17 cellular contexts compared by ENCODE assay signal in the genomic region with DNA sequence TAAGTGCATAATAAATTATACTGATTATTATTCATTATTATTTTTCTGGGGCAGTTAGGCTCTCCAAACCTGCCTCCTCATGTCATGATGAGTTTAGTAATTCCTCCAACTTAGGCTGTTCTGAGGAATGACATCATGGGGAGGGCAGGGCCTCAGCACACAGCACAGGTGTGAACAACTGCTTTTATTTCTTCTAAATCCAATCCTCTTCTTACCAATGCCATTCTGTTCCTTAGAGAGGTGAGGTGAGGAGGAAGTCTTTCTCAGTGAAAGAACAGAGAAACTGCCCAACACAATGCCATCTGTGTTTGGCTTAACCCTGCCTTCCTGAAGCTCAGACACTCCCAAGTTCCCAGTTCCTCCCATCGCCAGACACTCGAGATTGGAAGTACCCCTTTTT. TPM values are rescaled to one million over a fixed set of nuclear protein-coding genes. Genes with fewer than 3 reads are reported as not detected.
DNase-seq lines count a peak whose midpoint lies in the region; ATAC-seq and TF ChIP-seq lines count a peak whose summit lies in the region.
"Had no signal": no experiment of that assay in that cellular context is flagged by ENCODE, and none has a peak within 500 bp of the region (broad histone marks: within the 10 kb centered on the region; RNA-seq: fewer than 3 reads in every experiment).

No MANE protein-coding gene starts in this region.

- no peaks in the 10 kb centered on the region for H3K9me3 Mint-ChIP-seq in activated naive CD8-positive, alpha-beta T cell (ENCODE audit: low read depth)
- H3K9me3 Mint-ChIP-seq in activated naive CD8-positive, alpha-beta T cell treated with anti-CD3 and anti-CD28 coated beads for 36 hours: no peaks in the 10 kb centered on the region
- H3K9me3 Mint-ChIP-seq in nephron: no peaks in the 10 kb centered on the region

- H3K27me3 Mint-ChIP-seq in activated naive CD8-positive, alpha-beta T cell: no peaks in the 10 kb centered on the region
- no peaks in the 10 kb centered on the region for H3K27me3 Mint-ChIP-seq in activated naive CD8-positive, alpha-beta T cell treated with anti-CD3 and anti-CD28 coated beads for 36 hours
- no peaks in the 10 kb centered on the region for H3K27me3 Mint-ChIP-seq in nephron (ENCODE audit: low read depth)

- 3 to 4% methylated on average over 2 of the region's 2 CpGs for WGBS in tibial nerve, 2 donors

- no peak for ATAC-seq in GM19463 (IDR thresholded peaks at IDR 0.05; ENCODE audit: unreplicated experiment)

- peak overlapping the region in 3 of 4 donors; percentile 38 to 80 (median 77) for H3K27ac ChIP-seq in tibial nerve

- H3K4me1 Mint-ChIP-seq in activated naive CD8-positive, alpha-beta T cell (ENCODE audit: low read depth): peaks cover 16% of the 10 kb centered on the region
- peaks cover 10% of the 10 kb centered on the region for H3K4me1 Mint-ChIP-seq in activated naive CD8-positive, alpha-beta T cell treated with anti-CD3 and anti-CD28 coated beads for 36 hours
- H3K4me1 Mint-ChIP-seq in nephron: peaks cover 44% of the 10 kb centered on the region

- no peak overlapping the region for H3K4me3 ChIP-seq in epithelial cell of esophagus (ENCODE audit: low read length)
- H3K4me3 ChIP-seq in tibial nerve: no peak overlapping the region
- H3K4me3 ChIP-seq: GM23248 had no signal

- no peak for DNase-seq in activated naive CD8-positive, alpha-beta T cell treated with anti-CD3 and anti-CD28 coated beads for 36 hours
- DNase-seq in epithelial cell of esophagus (ENCODE audit: low read depth) (peak; percentile 65), tibial nerve (ENCODE audit: low spot score in 2 of 2) (no peak), NOMO-1 treated with dmso at 0.1 percent for 144 hours (lab: John Stamatoyannopoulos, UW; ENCODE audit: unreplicated experiment) (no peak), NOMO-1 treated with DMSO at 0.1 percent for 48 hours (lab: John Stamatoyannopoulos, UW; ENCODE audit: unreplicated experiment) (no peak)
- DNase-seq: 8988T; activated CD4-positive, alpha-beta T cell treated with anti-CD3 and anti-CD28 coated beads, Interleukin-2, amount 50 U/mL, for 48 hours; GM23248; KBM-7; NCI-H146; NCI-H524; stimulated activated CD4-positive, alpha-beta T cell treated with anti-CD3 and anti-CD28 coated beads, Interleukin-4, amount 100 ng/mL, for 4 hours; stimulated activated naive CD4-positive, alpha-beta T cell treated with Interleukin-2 at 50 U/mL for 16 hours; T-helper 2 cell had no signal

- peak overlapping the region; percentile 34 for H3K27ac Mint-ChIP-seq in activated naive CD8-positive, alpha-beta T cell
- H3K27ac Mint-ChIP-seq in activated naive CD8-positive, alpha-beta T cell treated with anti-CD3 and anti-CD28 coated beads for 36 hours: no peak overlapping the region
- H3K27ac Mint-ChIP-seq in nephron: peak overlapping the region; percentile 91 to 98 (median 92)

- no peaks in the 10 kb centered on the region for H3K27me3 ChIP-seq in tibial nerve

- TF ChIP-seq EP300 in tibial nerve (IDR thresholded peaks at IDR 0.05): no peak

- H3K9me3 ChIP-seq in tibial nerve: no peaks in the 10 kb centered on the region

- no peaks in the 10 kb centered on the region for H3K36me3 Mint-ChIP-seq in activated naive CD8-positive, alpha-beta T cell
- no peaks in the 10 kb centered on the region for H3K36me3 Mint-ChIP-seq in activated naive CD8-positive, alpha-beta T cell treated with anti-CD3 and anti-CD28 coated beads for 36 hours
- peaks cover 46% of the 10 kb centered on the region for H3K36me3 Mint-ChIP-seq in nephron (ENCODE audit: low read depth)

- no peak for TF ChIP-seq POLR2A in tibial nerve (IDR thresholded peaks at IDR 0.05)

- H3K4me3 Mint-ChIP-seq in activated naive CD8-positive, alpha-beta T cell: no peak overlapping the region
- no peak overlapping the region for H3K4me3 Mint-ChIP-seq in activated naive CD8-positive, alpha-beta T cell treated with anti-CD3 and anti-CD28 coated beads for 36 hours
- H3K4me3 Mint-ChIP-seq in nephron: no peak overlapping the region

- H3K4me1 ChIP-seq in tibial nerve: peaks cover 0 to 55% (median 30%) of the 10 kb centered on the region in 4 donors

- peaks cover 0 to 54% (median 0%) of the 10 kb centered on the region in 3 donors for H3K36me3 ChIP-seq in tibial nerve

- TF ChIP-seq CTCF in epithelial cell of esophagus (IDR thresholded peaks at IDR 0.05; ENCODE audit: insufficient read depth, low read depth, low read length, missing control alignments) (no peak), nephron (IDR thresholded peaks at IDR 0.05; ENCODE audit: unreplicated experiment in 3 of 3) (no peak), tibial nerve (IDR thresholded peaks at IDR 0.05) (no peak)

RNA-seq across cellular contexts. Expression of a gene that starts 45.4 kb away (rescaled TPM):
- total RNA-seq in activated naive CD8-positive, alpha-beta T cell treated with anti-CD3 and anti-CD28 coated beads for 36 hours: 100 to 1,000 TPM; 103 TPM
- 10 to 100 TPM; 74.9 to 95.9 (median 83.4) TPM for total RNA-seq in tibial nerve
